9 cellular contexts compared by ENCODE assay signal in the genomic region with DNA sequence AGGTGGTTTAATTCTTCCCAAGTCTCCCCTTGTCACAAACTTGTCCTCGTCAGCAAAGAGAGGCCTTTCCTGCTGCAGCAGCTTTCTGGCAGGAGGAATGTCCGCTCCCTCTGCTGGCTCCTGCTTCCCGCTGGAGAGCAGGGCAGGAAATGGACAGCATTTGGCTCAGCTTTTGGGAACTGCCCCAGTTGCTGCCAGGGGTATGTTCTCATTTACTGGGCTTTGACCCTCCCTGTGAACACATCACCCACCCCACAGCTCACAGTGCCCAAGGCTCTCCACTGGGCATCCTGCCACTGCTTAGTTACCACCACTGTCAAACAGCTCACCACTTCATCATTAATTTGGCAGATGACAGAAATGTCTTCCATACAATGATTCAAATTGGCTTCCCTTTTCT.
A peak's percentile ranks its signal among the peaks of the same experiment; 100 is the strongest.
DNase-seq lines count a peak whose midpoint lies in the region; ATAC-seq and TF ChIP-seq lines count a peak whose summit lies in the region.
"Had no signal": no experiment of that assay in that cellular context is flagged by ENCODE, and none has a peak within 500 bp of the region (broad histone marks: within the 10 kb centered on the region; RNA-seq: fewer than 3 reads in every experiment).

No MANE protein-coding gene starts in this region.

- peak in 1 of 2 donors; percentile 70 for TF ChIP-seq POLR2A in adrenal gland (IDR thresholded peaks at IDR 0.05)
- TF ChIP-seq POLR2A in heart left ventricle (IDR thresholded peaks at IDR 0.05): no peak
- no peak for TF ChIP-seq POLR2A in prostate gland (IDR thresholded peaks at IDR 0.05)

- H3K36me3 ChIP-seq in adrenal gland (replicated peaks in 1 of 2) (no peaks in the 10 kb centered on the region), heart left ventricle (peaks cover 0 to 13% (median 3%) of the 10 kb centered on the region in 9 donors), prostate gland (no peaks in the 10 kb centered on the region)

- 4 to 23% (median 4%) methylated on average over 3 of the region's 3 CpGs; no CpG with 5 or more reads in 1 of the 4 donors for WGBS in adrenal gland, 4 donors
- WGBS in heart left ventricle, 4 donors: 11 to 28% (median 17%) methylated on average over 2 to 3 of the region's 3 CpGs
- 22% methylated on average over 3 of the region's 3 CpGs for WGBS in prostate gland

- peak; percentile 68 for DNase-seq in EL
- peak; percentile 82 to 95 (median 93) for DNase-seq in adrenal gland
- DNase-seq in heart left ventricle: peak; percentile 76 to 90 (median 79)
- peak; percentile 74 for DNase-seq in prostate gland (ENCODE audit: low spot score)
- no peak for DNase-seq in activated naive CD4-positive, alpha-beta T cell treated with anti-CD3 and anti-CD28 coated beads, Interleukin-2, amount 50 U/mL, for 16 hours
- no peak for DNase-seq in stimulated activated naive CD4-positive, alpha-beta T cell (lab: John Stamatoyannopoulos, UW)
- DNase-seq in NCI-H128 (lab: John Stamatoyannopoulos, UW; ENCODE audit: unreplicated experiment): no peak
- DNase-seq: stimulated activated CD4-positive, alpha-beta T cell treated with anti-CD3 and anti-CD28 coated beads, Interleukin-4, amount 100 ng/mL, for 1 hour had no signal

- TF ChIP-seq CTCF in adrenal gland (IDR thresholded peaks at IDR 0.05) (peak in 5 of 6 experiments; percentile 27 to 58 (median 47)), heart left ventricle (IDR thresholded peaks at IDR 0.05) (peak in 11 of 12 donors; percentile 16 to 63 (median 43)), prostate gland (IDR thresholded peaks at IDR 0.05) (peak in 3 of 4 experiments; percentile 39 to 53 (median 51))

- peak overlapping the region; percentile 90 to 99 (median 96) for H3K27ac ChIP-seq in adrenal gland
- peak overlapping the region; percentile 67 to 94 (median 81) for H3K27ac ChIP-seq in heart left ventricle
- H3K27ac ChIP-seq in prostate gland: peak overlapping the region; percentile 80 to 86

- no peaks in the 10 kb centered on the region for H3K27me3 ChIP-seq in adrenal gland
- H3K27me3 ChIP-seq in heart left ventricle: no peaks in the 10 kb centered on the region
- H3K27me3 ChIP-seq in prostate gland (replicated peaks; ENCODE audit: insufficient read depth): no peaks in the 10 kb centered on the region

- intact Hi-C loops in adrenal gland (cut with DNase I) (loop anchor here (5.0 to 10.0 kb wide), 3 partner anchors 129 to 212 kb away; a partner anchor contains a TSS), heart left ventricle (cut with DNase I) (loop anchor here in 7 of 10 donors (1.0 to 10.0 kb wide), 8 partner anchors 37 to 223 kb away; a partner anchor contains a TSS), prostate gland (cut with DNase I) (no loop called here)

- peaks cover 59 to 85% of the 10 kb centered on the region in 2 donors for H3K4me1 ChIP-seq in adrenal gland (replicated peaks in 1 of 2)
- peaks cover 14 to 88% (median 72%) of the 10 kb centered on the region in 12 donors for H3K4me1 ChIP-seq in heart left ventricle
- peaks cover 43% of the 10 kb centered on the region for H3K4me1 ChIP-seq in prostate gland (replicated peaks)

- H3K4me3 ChIP-seq in adrenal gland: no peak overlapping the region
- peak overlapping the region in 1 of 12 donors; percentile 6 for H3K4me3 ChIP-seq in heart left ventricle
- no peak overlapping the region for H3K4me3 ChIP-seq in prostate gland

- H3K9me3 ChIP-seq in adrenal gland (replicated peaks in 1 of 3) (no peaks in the 10 kb centered on the region), heart left ventricle (no peaks in the 10 kb centered on the region), prostate gland (no peaks in the 10 kb centered on the region)

- peak; percentile 39 to 61 (median 58) for ATAC-seq in heart left ventricle
- ATAC-seq in GM21529 (IDR thresholded peaks at IDR 0.05; ENCODE audit: unreplicated experiment): no peak

Comparison
In these comparisons a context has a peak if more than half of its experiments do, and no peak if none do; other contexts are left out.
1. DNase-seq: peak in EL (single experiment), adrenal gland (7 of 7), heart left ventricle (5 of 5) and prostate gland (single experiment); none in activated naive CD4-positive, alpha-beta T cell treated with anti-CD3 and anti-CD28 coated beads, Interleukin-2, amount 50 U/mL, for 16 hours (single experiment), stimulated activated naive CD4-positive, alpha-beta T cell (0 of 6) and NCI-H128 (single experiment).
2. Peak in every context shown above with its lines, with median percentiles within 50 percentile points of each other: H3K27ac ChIP-seq and CTCF ChIP-seq.